Comparison of ENCODE assay signal across 22 cellular contexts in genomic region chr12:47033797-47034555, GRCh38. TPM values are rescaled to one million over a fixed set of nuclear protein-coding genes. Genes with fewer than 3 reads are reported as not detected.
DNase-seq lines count a peak whose midpoint lies in the region; ATAC-seq and TF ChIP-seq lines count a peak whose summit lies in the region.
"Had no signal": no experiment of that assay in that cellular context is flagged by ENCODE, and none has a peak within 500 bp of the region (broad histone marks: within the 10 kb centered on the region; RNA-seq: fewer than 3 reads in every experiment).

No MANE protein-coding gene starts in this region.

- no TSS peak for BruUV-seq in mammary epithelial cell (replicated peaks; lab: Mats Ljungman, UMichigan)

- H3K14ac ChIP-seq in trophoblast cell (ENCODE audit: low read length): no peak overlapping the region

- no peak overlapping the region for H4K12ac ChIP-seq in trophoblast cell (ENCODE audit: low read depth, low read length)

- no peak overlapping the region for H3K4ac ChIP-seq in trophoblast cell (ENCODE audit: low read depth, low read length)

- H2AK5ac ChIP-seq in trophoblast cell (ENCODE audit: low read length): no peak overlapping the region

- no peaks in the 10 kb centered on the region for H3K79me2 ChIP-seq in OCI-LY3 (ENCODE audit: low read length)
- no peaks in the 10 kb centered on the region for H3K79me2 ChIP-seq in mammary epithelial cell (ENCODE audit: insufficient read depth, low read length)
- no peaks in the 10 kb centered on the region for H3K79me2 ChIP-seq in trophoblast cell (ENCODE audit: control insufficient read depth, insufficient read depth, low read length, poor library complexity)

- intact Hi-C loops in activated CD4-positive, alpha-beta T cell treated with anti-CD3 and anti-CD28 coated beads, Interleukin-2, amount 10 ng/mL, durations not matched to agents 24 days and 14 days (cut with micrococcal nuclease): loop anchor here (2.0 to 10.0 kb wide), 5 partner anchors 45 to 653 kb away; partner anchors contain the start of genes AMIGO2 and PCED1B
- intact Hi-C loops in mammary epithelial cell (cut with micrococcal nuclease): loop anchor here (1.0 to 10.0 kb wide), 5 partner anchors 45 to 803 kb away; partner anchors contain the start of genes AMIGO2 and PCED1B

- TF ChIP-seq CTCF in OCI-LY3 (IDR thresholded peaks at IDR 0.05; ENCODE audit: low read depth, low read length) (no peak), mammary epithelial cell (conservative IDR thresholded peaks at IDR 0.05 in 1 of 2, IDR thresholded peaks at IDR 0.05 in 1 of 2; ENCODE audit: extremely low read depth in 1 of 2, insufficient read depth in 1 of 2, low read depth in 1 of 2, low read length in 2 of 2) (no peak)

- H4K20me1 ChIP-seq in OCI-LY3 (ENCODE audit: insufficient read depth, low read length): no peaks in the 10 kb centered on the region
- H4K20me1 ChIP-seq in mammary epithelial cell (ENCODE audit: insufficient read depth, low read length): no peaks in the 10 kb centered on the region

- no peak for DNase-seq in activated CD4-positive, alpha-beta T cell treated with anti-CD3 and anti-CD28 coated beads, Interleukin-2, amount 10 ng/mL, durations not matched to agents 24 days and 14 days
- DNase-seq in activated CD4-positive, alpha-beta T cell treated with anti-CD3 and anti-CD28 coated beads, Interleukin-2, amount 50 U/mL, for 4 hours: no peak
- DNase-seq in mammary epithelial cell (peak; percentile 88), trophoblast cell (peak; percentile 94 to 99), NCI-H1436 (lab: John Stamatoyannopoulos, UW) (no peak), NCI-H1417 treated with DMSO at 0.1 percent for 48 hours (lab: John Stamatoyannopoulos, UW) (no peak)
- DNase-seq: activated T-cell treated with anti-CD3 and anti-CD28 coated beads, Interleukin-2, amount 50 U/mL, for 1 hour; amniotic stem cell; CD8-positive, alpha-beta T cell; GM23248; naive thymus-derived CD4-positive, alpha-beta T cell; NCI-H2029; NCI-H510A; posterior cingulate gyrus; spleen; stimulated activated naive CD4-positive, alpha-beta T cell had no signal

- H3K4me3 Mint-ChIP-seq in activated CD4-positive, alpha-beta T cell treated with anti-CD3 and anti-CD28 coated beads, Interleukin-2, amount 10 ng/mL, durations not matched to agents 24 days and 14 days: no peak overlapping the region
- H3K4me3 Mint-ChIP-seq: CD8-positive, alpha-beta T cell had no signal

- H3K27ac ChIP-seq in OCI-LY3 (ENCODE audit: low read length) (no peak overlapping the region), mammary epithelial cell (ENCODE audit: insufficient read depth, low read depth, low read length) (peak overlapping the region; percentile 78), trophoblast cell (ENCODE audit: low read depth, low read length) (no peak overlapping the region)
- H3K27ac ChIP-seq: gastroesophageal sphincter, GM23248, lower lobe of right lung, spleen had no signal

- H3K79me1 ChIP-seq in trophoblast cell (ENCODE audit: low read length): no peaks in the 10 kb centered on the region

- H3K4me1 ChIP-seq in OCI-LY3 (ENCODE audit: low read length) (peaks cover 50% of the 10 kb centered on the region), mammary epithelial cell (ENCODE audit: insufficient read depth, low read length) (peaks cover 24% of the 10 kb centered on the region), trophoblast cell (ENCODE audit: control insufficient read depth in 1 of 2, insufficient read depth in 2 of 2, low read length in 2 of 2) (peaks cover 0 to 2% of the 10 kb centered on the region in 2 experiments)
- H3K4me1 ChIP-seq: uterus had no signal

- H2AFZ ChIP-seq in OCI-LY3 (ENCODE audit: low read depth, low read length): no peak overlapping the region
- H2AFZ ChIP-seq in mammary epithelial cell (ENCODE audit: low read depth, low read length): peak overlapping the region; percentile 18
- H2AFZ ChIP-seq in trophoblast cell (ENCODE audit: insufficient read depth, low read length, poor library complexity): no peak overlapping the region

- no peaks in the 10 kb centered on the region for H3K9me3 Mint-ChIP-seq in activated CD4-positive, alpha-beta T cell treated with anti-CD3 and anti-CD28 coated beads, Interleukin-2, amount 10 ng/mL, durations not matched to agents 24 days and 14 days
- H3K9me3 Mint-ChIP-seq: CD8-positive, alpha-beta T cell; naive thymus-derived CD4-positive, alpha-beta T cell had no signal

- H3K4me3 ChIP-seq in OCI-LY3 (ENCODE audit: low read length) (no peak overlapping the region), mammary epithelial cell (replicated peaks in 1 of 3; ENCODE audit: insufficient read depth in 1 of 3, low read depth in 2 of 3, low read length in 3 of 3) (peak overlapping the region in 1 of 3 experiments; percentile 3), trophoblast cell (ENCODE audit: low read depth, low read length) (no peak overlapping the region)
- H3K4me3 ChIP-seq: gastroesophageal sphincter, GM12878, GM23248, lower lobe of right lung, spleen, uterus had no signal

- H3K27me3 Mint-ChIP-seq in activated CD4-positive, alpha-beta T cell treated with anti-CD3 and anti-CD28 coated beads, Interleukin-2, amount 10 ng/mL, durations not matched to agents 24 days and 14 days: peaks cover 2% of the 10 kb centered on the region

- no peak overlapping the region for H2BK5ac ChIP-seq in trophoblast cell (ENCODE audit: low read depth, low read length, poor library complexity)

- no peaks in the 10 kb centered on the region for H3K36me3 ChIP-seq in OCI-LY3 (replicated peaks; ENCODE audit: low read depth, low read length)
- H3K36me3 ChIP-seq in mammary epithelial cell (ENCODE audit: insufficient read depth, low read length): no peaks in the 10 kb centered on the region
- no peaks in the 10 kb centered on the region for H3K36me3 ChIP-seq in trophoblast cell (ENCODE audit: control insufficient read depth in 1 of 2, insufficient read depth in 2 of 2, low read length in 2 of 2)
- H3K36me3 ChIP-seq: gastroesophageal sphincter, lower lobe of right lung, spleen, uterus had no signal

- H3K18ac ChIP-seq in trophoblast cell (ENCODE audit: low read length): no peak overlapping the region

- CTCF ChIA-PET in mammary epithelial cell (lab: Charles Lee; ENCODE audit: low non-redundant PET): interaction anchor here (0.6 to 1.8 kb wide), 6 partner anchors 10 to 635 kb away, joined by 3 to 20 read pairs (median 4); no protein-coding TSS in a partner anchor

- no peaks in the 10 kb centered on the region for H3K36me3 Mint-ChIP-seq in activated CD4-positive, alpha-beta T cell treated with anti-CD3 and anti-CD28 coated beads, Interleukin-2, amount 10 ng/mL, durations not matched to agents 24 days and 14 days (ENCODE audit: low read depth)
- H3K36me3 Mint-ChIP-seq: CD8-positive, alpha-beta T cell had no signal

- H4K8ac ChIP-seq in trophoblast cell (ENCODE audit: low read depth, low read length): no peak overlapping the region

- 0% methylated on average over 5 of the region's 5 CpGs for WGBS in mammary epithelial cell (ENCODE audit: low coverage, missing lambda C conversion rate)
- no CpG with 5 or more reads among the region's 5 CpGs for WGBS in trophoblast cell (ENCODE audit: extremely low coverage, insufficient coverage, insufficient read length)

- H3K4me1 Mint-ChIP-seq in activated CD4-positive, alpha-beta T cell treated with anti-CD3 and anti-CD28 coated beads, Interleukin-2, amount 10 ng/mL, durations not matched to agents 24 days and 14 days: peaks cover 15% of the 10 kb centered on the region

- H3K27me3 ChIP-seq in OCI-LY3 (ENCODE audit: low read depth, low read length) (no peaks in the 10 kb centered on the region), mammary epithelial cell (ENCODE audit: insufficient read depth, low read length) (no peaks in the 10 kb centered on the region), trophoblast cell (ENCODE audit: insufficient read depth, low read length) (no peaks in the 10 kb centered on the region)
- H3K27me3 ChIP-seq: gastroesophageal sphincter, spleen, uterus had no signal

- H3K9me3 ChIP-seq in OCI-LY3 (ENCODE audit: insufficient read depth, low read length): no peaks in the 10 kb centered on the region
- H3K9me3 ChIP-seq in mammary epithelial cell (replicated peaks; ENCODE audit: insufficient read depth, low read length): no peaks in the 10 kb centered on the region
- no peaks in the 10 kb centered on the region for H3K9me3 ChIP-seq in trophoblast cell (ENCODE audit: insufficient read depth, low read depth, low read length)
- H3K9me3 ChIP-seq: gastroesophageal sphincter, lower lobe of right lung, spleen, uterus had no signal

- H4K91ac ChIP-seq in trophoblast cell (ENCODE audit: low read depth, low read length): no peak overlapping the region

- H3K9ac ChIP-seq in OCI-LY3 (ENCODE audit: low read length): 0 out of 2 replicates have a peak overlapping the region, but pooled peaks have one; percentile 47
- peak overlapping the region; percentile 45 for H3K9ac ChIP-seq in mammary epithelial cell (ENCODE audit: insufficient read depth, low read length)
- no peak overlapping the region for H3K9ac ChIP-seq in trophoblast cell (ENCODE audit: low read length)
- H3K9ac ChIP-seq: GM23248 had no signal

- no peak for ATAC-seq in HG03045 (IDR thresholded peaks at IDR 0.05; ENCODE audit: unreplicated experiment)
- ATAC-seq: CD8-positive, alpha-beta T cell; naive thymus-derived CD4-positive, alpha-beta T cell had no signal

- peak overlapping the region; percentile 68 for H3K27ac Mint-ChIP-seq in activated CD4-positive, alpha-beta T cell treated with anti-CD3 and anti-CD28 coated beads, Interleukin-2, amount 10 ng/mL, durations not matched to agents 24 days and 14 days
- H3K27ac Mint-ChIP-seq: CD8-positive, alpha-beta T cell had no signal

- in situ Hi-C loops in mammary epithelial cell (cut with MboI; ENCODE audit: low sequenced_read_pairs in 2 of 2): loop anchor here (5.0 to 25.0 kb wide), 4 partner anchors 43 to 653 kb away; partner anchors contain the start of genes AMIGO2 (in 1 of the 2) and PCED1B (in 1 of the 2)

- H2BK12ac ChIP-seq in trophoblast cell (ENCODE audit: low read length): no peak overlapping the region

- H3K4me2 ChIP-seq in OCI-LY3 (ENCODE audit: low read length) (peak overlapping the region; percentile 48), mammary epithelial cell (ENCODE audit: insufficient read depth, low read depth, low read length) (peak overlapping the region; percentile 60), trophoblast cell (ENCODE audit: low read length) (no peak overlapping the region)

- dilution Hi-C loops in mammary epithelial cell (cut with HindIII; ENCODE audit: low sequenced_read_pairs): no loop called here

- H3K23ac ChIP-seq in trophoblast cell (ENCODE audit: low read length): no peak overlapping the region

- H2BK120ac ChIP-seq in trophoblast cell (ENCODE audit: insufficient read depth, low read length, poor library complexity): no peak overlapping the region

RNA-seq across cellular contexts. Expression of gene PCED1B, which starts 45.4 kb away (rescaled TPM):
- 51.7 and 55.2 TPM in 2 replicates for total RNA-seq in activated CD4-positive, alpha-beta T cell treated with anti-CD3 and anti-CD28 coated beads, Interleukin-2, amount 10 ng/mL, durations not matched to agents 24 days and 14 days
- 10 to 100 TPM in 1 of 2 donors, 1 to 10 TPM in 1; 2.3 to 10.3 TPM for total RNA-seq in mammary epithelial cell
- polyA plus RNA-seq in mammary epithelial cell: 3.3 TPM
- polyA minus RNA-seq in mammary epithelial cell: 0.67 TPM
- 2.5 and 2.6 TPM in 2 replicates for polyA plus RNA-seq in trophoblast cell (2013)

RNA-seq across cellular contexts. Expression of gene AMIGO2, which starts 45.8 kb away (rescaled TPM):
- total RNA-seq in activated CD4-positive, alpha-beta T cell treated with anti-CD3 and anti-CD28 coated beads, Interleukin-2, amount 10 ng/mL, durations not matched to agents 24 days and 14 days: 13.6 and 14.4 TPM in 2 replicates
- total RNA-seq in mammary epithelial cell: 100 to 1,000 TPM in 1 of 2 donors, 10 to 100 TPM in 1; 96.1 to 241 TPM
- 48.8 TPM for polyA plus RNA-seq in mammary epithelial cell
- polyA minus RNA-seq in mammary epithelial cell: 39.9 TPM
- 8.3 TPM in 2 replicates for polyA plus RNA-seq in trophoblast cell (2013)

Comparison
In these comparisons a context has a peak if more than half of its experiments do, and no peak if none do; other contexts are left out.
1. DNase-seq: peak in mammary epithelial cell (single experiment) and trophoblast cell (2 of 2); none in activated CD4-positive, alpha-beta T cell treated with anti-CD3 and anti-CD28 coated beads, Interleukin-2, amount 10 ng/mL, durations not matched to agents 24 days and 14 days (single experiment), activated CD4-positive, alpha-beta T cell treated with anti-CD3 and anti-CD28 coated beads, Interleukin-2, amount 50 U/mL, for 4 hours (0 of 2), NCI-H1436 (single experiment) and NCI-H1417 treated with DMSO at 0.1 percent for 48 hours (single experiment).